Comparison of ENCODE assay signal across 1 cellular context in the genomic region with DNA sequence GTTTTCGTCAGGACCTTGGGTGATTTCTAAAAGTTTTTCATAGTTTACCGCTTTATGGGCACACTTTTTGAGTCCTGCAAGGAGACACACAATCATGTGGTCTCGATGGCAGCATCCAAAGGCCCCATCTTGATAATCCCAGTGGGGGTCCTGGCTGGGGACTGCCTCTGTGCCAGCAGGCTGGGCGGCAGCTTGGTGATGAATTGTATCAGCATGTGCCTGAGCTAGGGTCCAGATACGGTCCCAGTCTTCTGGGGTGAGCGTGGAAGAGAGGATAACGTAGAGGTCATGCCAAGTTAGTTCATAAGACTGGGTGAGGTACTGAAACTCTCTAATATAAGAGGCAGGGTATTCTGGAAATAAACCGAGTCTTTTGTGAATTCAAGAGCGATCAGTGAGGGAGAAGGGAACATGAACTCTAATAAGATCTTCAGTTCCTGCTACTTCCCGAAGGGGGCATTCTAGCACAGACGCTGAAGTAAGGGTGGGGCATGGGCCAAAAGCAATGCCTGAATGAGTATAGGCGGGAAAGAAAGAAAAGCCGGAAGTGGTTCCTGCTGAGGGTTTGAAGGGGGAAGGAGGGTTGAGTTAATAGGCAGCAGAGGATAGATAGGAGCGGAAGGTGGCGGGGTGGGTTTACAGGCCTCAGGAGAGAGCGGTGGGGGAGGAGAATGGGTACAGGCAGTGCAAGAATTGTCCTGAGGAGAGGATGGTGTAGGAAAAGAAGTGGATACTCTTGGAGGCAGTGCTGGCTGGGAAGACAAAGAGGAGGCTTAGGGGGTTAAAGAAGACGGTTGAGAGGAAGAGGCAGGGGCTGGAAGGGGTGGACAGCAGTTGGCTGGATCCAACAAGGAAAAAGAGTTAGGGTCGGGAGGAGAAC.
TF ChIP-seq lines count a peak whose summit lies in the region.

No MANE protein-coding gene starts in this region.

TF ChIP-seq in IMR-90, 13 proteins besides CTCF, POLR2A, EP300 and RAD21 (continued from another document):
- TF ChIP-seq MAZ (IDR thresholded peaks at IDR 0.05; ENCODE audit: borderline replicate concordance, low read depth, low read length) (peak; percentile 26; the same call in 1 of the 2 replicates), SMC3 (IDR thresholded peaks at IDR 0.05; ENCODE audit: low read depth, low read length) (peak; percentile 93), MXI1 (IDR thresholded peaks at IDR 0.05; ENCODE audit: borderline replicate concordance, low read depth, low read length) (0 out of 2 replicates have a peak, but pooled peaks have one; percentile 11)
